8 cellular contexts compared by ENCODE assay signal in genomic region chr17:37239690-37240344, GRCh38.
DNase-seq lines count a peak whose midpoint lies in the region; ATAC-seq and TF ChIP-seq lines count a peak whose summit lies in the region.

No MANE protein-coding gene starts in this region.

- no peak for TF ChIP-seq POLR2A in right lobe of liver (IDR thresholded peaks at IDR 0.05)

- no peaks in the 10 kb centered on the region for H3K4me1 ChIP-seq in MM.1S (ENCODE audit: low read length)
- peaks cover 0 to 27% (median 6%) of the 10 kb centered on the region in 4 donors for H3K4me1 ChIP-seq in right lobe of liver

- H3K9me2 ChIP-seq in MM.1S (replicated peaks; ENCODE audit: insufficient read depth, low read length), result no peaks in the 10 kb centered on the region

- H3F3A ChIP-seq in MM.1S (ENCODE audit: insufficient read depth, low read length), result no peaks in the 10 kb centered on the region

- POLR2A ChIA-PET in activated CD4-positive, alpha-beta memory T cell treated with anti-CD3 and anti-CD28 coated beads, Interleukin-2, amount 10 ng/mL, durations not matched to agents 7 days and 5 days (lab: Charles Lee), result interaction anchor here (0.8 kb wide), 1 partner anchor 639 kb away, joined by 3 read pairs; the partner anchor contains the start of gene MRM1

- H3K9me3 Mint-ChIP-seq in activated CD4-positive, alpha-beta memory T cell treated with anti-CD3 and anti-CD28 coated beads, Interleukin-2, amount 10 ng/mL, durations not matched to agents 7 days and 5 days, result no peaks in the 10 kb centered on the region

- peaks cover 34% of the 10 kb centered on the region for H3K36me3 Mint-ChIP-seq in activated CD4-positive, alpha-beta memory T cell treated with anti-CD3 and anti-CD28 coated beads, Interleukin-2, amount 10 ng/mL, durations not matched to agents 7 days and 5 days (ENCODE audit: low read depth)

- H3K27ac ChIP-seq in MM.1S (ENCODE audit: low read length) (no peak overlapping the region), right lobe of liver (peak overlapping the region in 1 of 3 donors; percentile 42)

- H3K27me3 ChIP-seq in MM.1S (replicated peaks; ENCODE audit: insufficient read depth, low read length), result no peaks in the 10 kb centered on the region
- no peaks in the 10 kb centered on the region for H3K27me3 ChIP-seq in right lobe of liver

- H3K4me3 Mint-ChIP-seq in activated CD4-positive, alpha-beta memory T cell treated with anti-CD3 and anti-CD28 coated beads, Interleukin-2, amount 10 ng/mL, durations not matched to agents 7 days and 5 days, result no peak overlapping the region

- no peaks in the 10 kb centered on the region for H3K27me3 Mint-ChIP-seq in activated CD4-positive, alpha-beta memory T cell treated with anti-CD3 and anti-CD28 coated beads, Interleukin-2, amount 10 ng/mL, durations not matched to agents 7 days and 5 days

- TF ChIP-seq CTCF in MM.1S (IDR thresholded peaks at IDR 0.05; ENCODE audit: low read length) (peak; percentile 66), right lobe of liver (IDR thresholded peaks at IDR 0.05) (peak; percentile 64 to 76 (median 72))

- WGBS in right lobe of liver (ENCODE audit: insufficient coverage, low coverage, low lambda C conversion rate, missing lambda C conversion rate), result 49% methylated on average over 3 of the region's 3 CpGs

- H3K4me1 Mint-ChIP-seq in activated CD4-positive, alpha-beta memory T cell treated with anti-CD3 and anti-CD28 coated beads, Interleukin-2, amount 10 ng/mL, durations not matched to agents 7 days and 5 days, result no peaks in the 10 kb centered on the region

- H3K4me2 ChIP-seq in MM.1S (ENCODE audit: low read depth, low read length), result no peak overlapping the region

- intact Hi-C loops in right lobe of liver (cut with DNase I), result no loop called here

- ATAC-seq in right lobe of liver (peak; percentile 82 to 90 (median 86)), HG03354 (IDR thresholded peaks at IDR 0.05; ENCODE audit: poor library complexity, severe bottlenecking, unreplicated experiment) (no peak)

- DNase-seq in G401 (ENCODE audit: low spot score) (peak; percentile 45), MM.1S (peak; percentile 12), T47D (ENCODE audit: low read depth in 1 of 2, low spot score in 1 of 2) (peak; percentile 23 to 25), right lobe of liver (no peak), NCI-H1092 treated with DMSO at 0.1 percent for 48 hours (lab: John Stamatoyannopoulos, UW) (no peak)
- no peak for DNase-seq in activated CD4-positive, alpha-beta memory T cell treated with anti-CD3 and anti-CD28 coated beads, Interleukin-2, amount 10 ng/mL, durations not matched to agents 7 days and 5 days
- no peak for DNase-seq in NK-92 treated with Interleukin-12 subunit alpha and Interleukin-12 subunit beta, amount 100 ng/mL, for 24 hours (lab: John Stamatoyannopoulos, UW)

- no peaks in the 10 kb centered on the region; the same call in 1 of the 2 replicates for H4K20me1 ChIP-seq in MM.1S (ENCODE audit: insufficient read depth, low read length)

- H3K36me3 ChIP-seq in MM.1S (replicated peaks; ENCODE audit: insufficient read depth, low read length) (peaks cover 2% of the 10 kb centered on the region; the same call in 1 of the 2 replicates), right lobe of liver (peaks cover 0 to 40% (median 11%) of the 10 kb centered on the region in 4 donors)

- no peak overlapping the region for H3K27ac Mint-ChIP-seq in activated CD4-positive, alpha-beta memory T cell treated with anti-CD3 and anti-CD28 coated beads, Interleukin-2, amount 10 ng/mL, durations not matched to agents 7 days and 5 days

- no peaks in the 10 kb centered on the region for H3K9me3 ChIP-seq in MM.1S (replicated peaks; ENCODE audit: insufficient read depth, low read length)
- peaks cover 0 to 2% (median 0%) of the 10 kb centered on the region in 4 donors for H3K9me3 ChIP-seq in right lobe of liver

- in situ Hi-C loops in G401 (cut with HindIII; ENCODE audit: low sequenced_read_pairs) (no loop called here), T47D (cut with HindIII; ENCODE audit: low pct_unique_long_range_greater_than_20kb, low sequenced_read_pairs) (no loop called here)

- H3K9ac ChIP-seq in MM.1S (ENCODE audit: low read length), result no peak overlapping the region

- H3K4me3 ChIP-seq in MM.1S (ENCODE audit: low read length), result no peak overlapping the region
- H3K4me3 ChIP-seq in right lobe of liver, result no peak overlapping the region

- CTCF ChIA-PET in activated CD4-positive, alpha-beta memory T cell treated with anti-CD3 and anti-CD28 coated beads, Interleukin-2, amount 10 ng/mL, durations not matched to agents 7 days and 5 days (lab: Charles Lee), result interaction anchor here (0.7 to 3.3 kb wide), 25 partner anchors 8 to 638 kb away, joined by 3 to 20 read pairs (median 4); partner anchors contain the start of gene MRM1

- H3K79me2 ChIP-seq in MM.1S (ENCODE audit: low read length), result no peaks in the 10 kb centered on the region

- H2AFZ ChIP-seq in MM.1S (ENCODE audit: low read length), result no peak overlapping the region

Comparison
In these comparisons a context has a peak if more than half of its experiments do, and no peak if none do; other contexts are left out.
1. DNase-seq: peak in G401 (single experiment), MM.1S (single experiment) and T47D (2 of 2); none in right lobe of liver (0 of 3), activated CD4-positive, alpha-beta memory T cell treated with anti-CD3 and anti-CD28 coated beads, Interleukin-2, amount 10 ng/mL, durations not matched to agents 7 days and 5 days (single experiment), NCI-H1092 treated with DMSO at 0.1 percent for 48 hours (single experiment) and NK-92 treated with Interleukin-12 subunit alpha and Interleukin-12 subunit beta, amount 100 ng/mL, for 24 hours (single experiment).